Comparison of ENCODE assay signal across 30 cellular contexts in the genomic region with DNA sequence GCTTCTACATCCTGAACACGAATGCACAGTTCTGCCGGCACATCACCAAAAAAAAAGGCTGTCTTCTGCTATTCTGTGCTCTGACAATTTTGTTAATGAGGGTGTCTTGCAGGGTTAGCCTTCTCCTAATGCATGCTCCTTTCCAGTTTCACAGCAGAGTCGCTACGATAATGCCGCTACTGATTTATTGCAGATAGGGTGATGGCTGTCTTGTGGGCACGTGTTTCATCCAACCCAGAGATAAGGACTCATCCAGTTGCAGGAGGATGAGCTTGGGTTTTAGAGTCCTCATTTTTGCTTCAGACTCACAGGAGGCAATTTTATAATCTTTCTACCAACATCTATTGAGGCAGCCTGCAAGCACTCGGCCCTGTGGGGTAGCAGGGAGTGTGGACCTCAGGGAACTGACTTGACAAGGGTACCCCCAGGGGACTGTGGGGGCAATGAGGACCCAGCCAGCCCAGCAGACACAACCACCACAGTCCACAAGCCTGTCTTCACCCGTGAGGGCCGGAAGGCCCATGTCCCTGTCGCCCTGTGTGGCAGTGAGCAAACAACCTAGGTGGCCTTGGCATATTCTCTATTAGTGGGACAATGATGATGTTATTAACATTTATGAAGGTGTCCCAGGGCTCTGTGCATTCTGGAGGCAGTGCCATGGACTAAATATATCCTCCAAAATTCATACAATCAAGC. TPM values are rescaled to one million over a fixed set of nuclear protein-coding genes. Genes with fewer than 3 reads are reported as not detected.
"Had no signal": no experiment of that assay in that cellular context is flagged by ENCODE, and none has a peak within 500 bp of the region (broad histone marks: within the 10 kb centered on the region; RNA-seq: fewer than 3 reads in every experiment).

No MANE protein-coding gene starts in this region.

- H3K27ac ChIP-seq: ascending aorta, breast epithelium, KMS-11, SJCRH30 had no signal

- H3K36me3 ChIP-seq: ascending aorta, breast epithelium, SJCRH30 had no signal

- DNase-seq: activated CD4-positive, alpha-beta T cell treated with anti-CD3 and anti-CD28 coated beads, Interleukin-2, amount 10 ng/mL, durations not matched to agents 24 days and 14 days; activated CD4-positive, alpha-beta T cell treated with anti-CD3 and anti-CD28 coated beads, Interleukin-2, amount 50 U/mL, for 4 hours; activated CD8-positive, alpha-beta T cell treated with anti-CD3 and anti-CD28 coated beads for 36 hours; activated gamma-delta T cell; activated naive CD4-positive, alpha-beta T cell treated with Interleukin-2 at 50 U/mL for 16 hours; activated naive CD8-positive, alpha-beta T cell treated with anti-CD3 and anti-CD28 coated beads, Interleukin-2, amount 10 ng/mL, durations not matched to agents 7 days and 5 days; activated T-cell treated with anti-CD3 and anti-CD28 coated beads, Interleukin-2, amount 50 U/mL, for 24 hours; amygdala; NCI-H1105; NCI-H1417 treated with DMSO at 0.1 percent for 48 hours; NCI-H187 treated with DMSO at 0.1 percent for 48 hours; NCI-H2081 treated with DMSO at 0.1 percent for 48 hours; NCI-H226; NCI-H524 treated with DMSO at 0.1 percent for 48 hours; NK-92 treated with Interleukin-12 subunit alpha and Interleukin-12 subunit beta, amount 100 ng/mL, for 24 hours; Right ventricle myocardium superior; SJCRH30; SW 1271; T-helper 1 cell; T-helper 2 cell; T-helper 9 cell had no signal

- ATAC-seq: activated CD8-positive, alpha-beta T cell treated with anti-CD3 and anti-CD28 coated beads for 36 hours had no signal

- H3K27me3 ChIP-seq: ascending aorta, breast epithelium, SJCRH30 had no signal

- H3K9me3 Mint-ChIP-seq: activated CD4-positive, alpha-beta T cell treated with anti-CD3 and anti-CD28 coated beads, Interleukin-2, amount 10 ng/mL, durations not matched to agents 24 days and 14 days; activated CD8-positive, alpha-beta T cell treated with anti-CD3 and anti-CD28 coated beads for 36 hours; activated naive CD4-positive, alpha-beta T cell treated with anti-CD3 and anti-CD28 coated beads, Interleukin-2, amount 50 U/mL, for 24 hours; activated naive CD8-positive, alpha-beta T cell treated with anti-CD3 and anti-CD28 coated beads, Interleukin-2, amount 10 ng/mL, durations not matched to agents 7 days and 5 days; activated T-cell treated with anti-CD3 and anti-CD28 coated beads, Interleukin-2, amount 50 U/mL, for 24 hours; activated T-helper 2 cell treated with anti-CD3 and anti-CD28 coated beads, Interferon-gamma antibody, Interleukin-2, Interleukin-4, amounts not matched to agents 10 μg/mL and 5 μg/mL and 100 μg/mL, durations not matched to agents 14 hours and 24 hours and 36 hours had no signal

- H3K27me3 Mint-ChIP-seq: activated CD8-positive, alpha-beta T cell treated with anti-CD3 and anti-CD28 coated beads for 36 hours; activated naive CD4-positive, alpha-beta T cell treated with anti-CD3 and anti-CD28 coated beads, Interleukin-2, amount 50 U/mL, for 24 hours had no signal

- H3K4me3 ChIP-seq: ascending aorta, breast epithelium, SJCRH30 had no signal

- H3K4me1 ChIP-seq: ascending aorta, breast epithelium, SJCRH30 had no signal

- H3K9ac ChIP-seq: KMS-11 had no signal

- H3K4me2 ChIP-seq: KMS-11 had no signal

- H3K9me3 ChIP-seq: ascending aorta, breast epithelium had no signal

- H3K4me1 Mint-ChIP-seq: activated CD4-positive, alpha-beta T cell treated with anti-CD3 and anti-CD28 coated beads, Interleukin-2, amount 10 ng/mL, durations not matched to agents 24 days and 14 days; activated naive CD4-positive, alpha-beta T cell treated with anti-CD3 and anti-CD28 coated beads, Interleukin-2, amount 50 U/mL, for 24 hours; activated naive CD8-positive, alpha-beta T cell treated with anti-CD3 and anti-CD28 coated beads, Interleukin-2, amount 10 ng/mL, durations not matched to agents 7 days and 5 days had no signal

- H3K27ac Mint-ChIP-seq: activated CD4-positive, alpha-beta T cell treated with anti-CD3 and anti-CD28 coated beads, Interleukin-2, amount 10 ng/mL, durations not matched to agents 24 days and 14 days; activated CD8-positive, alpha-beta T cell treated with anti-CD3 and anti-CD28 coated beads for 36 hours; activated naive CD4-positive, alpha-beta T cell treated with anti-CD3 and anti-CD28 coated beads, Interleukin-2, amount 50 U/mL, for 24 hours; activated naive CD8-positive, alpha-beta T cell treated with anti-CD3 and anti-CD28 coated beads, Interleukin-2, amount 10 ng/mL, durations not matched to agents 7 days and 5 days; activated T-cell treated with anti-CD3 and anti-CD28 coated beads, Interleukin-2, amount 50 U/mL, for 24 hours; activated T-helper 2 cell treated with anti-CD3 and anti-CD28 coated beads, Interferon-gamma antibody, Interleukin-2, Interleukin-4, amounts not matched to agents 10 μg/mL and 5 μg/mL and 100 μg/mL, durations not matched to agents 14 hours and 24 hours and 36 hours had no signal

- H3K4me3 Mint-ChIP-seq: activated CD4-positive, alpha-beta T cell treated with anti-CD3 and anti-CD28 coated beads, Interleukin-2, amount 10 ng/mL, durations not matched to agents 24 days and 14 days; activated CD8-positive, alpha-beta T cell treated with anti-CD3 and anti-CD28 coated beads for 36 hours; activated naive CD4-positive, alpha-beta T cell treated with anti-CD3 and anti-CD28 coated beads, Interleukin-2, amount 50 U/mL, for 24 hours; activated naive CD8-positive, alpha-beta T cell treated with anti-CD3 and anti-CD28 coated beads, Interleukin-2, amount 10 ng/mL, durations not matched to agents 7 days and 5 days; activated T-cell treated with anti-CD3 and anti-CD28 coated beads, Interleukin-2, amount 50 U/mL, for 24 hours had no signal

- H3K36me3 Mint-ChIP-seq: activated naive CD4-positive, alpha-beta T cell treated with anti-CD3 and anti-CD28 coated beads, Interleukin-2, amount 50 U/mL, for 24 hours; activated naive CD8-positive, alpha-beta T cell treated with anti-CD3 and anti-CD28 coated beads, Interleukin-2, amount 10 ng/mL, durations not matched to agents 7 days and 5 days had no signal

RNA-seq across cellular contexts. Expression of gene UTS2, which starts 15.4 kb away (rescaled TPM):
- total RNA-seq: activated CD4-positive, alpha-beta T cell treated with anti-CD3 and anti-CD28 coated beads, Interleukin-2, amount 10 ng/mL, durations not matched to agents 24 days and 14 days; activated CD8-positive, alpha-beta memory T cell treated with anti-CD3 and anti-CD28 coated beads for 36 hours; activated CD8-positive, alpha-beta T cell treated with anti-CD3 and anti-CD28 coated beads for 36 hours; activated T-helper 2 cell treated with anti-CD3 and anti-CD28 coated beads, Interferon-gamma antibody, Interleukin-2, Interleukin-4, amounts not matched to agents 10 μg/mL and 5 μg/mL and 100 μg/mL, durations not matched to agents 14 hours and 24 hours and 36 hours; ascending aorta; cardiac septum; LHCN-M2; NCI-H460; Right ventricle myocardium superior; SJCRH30 had no signal
